Comparison of ENCODE assay signal across 22 cellular contexts in genomic region chr15:77017091-77017660, GRCh38. TPM values are rescaled to one million over a fixed set of nuclear protein-coding genes. Genes with fewer than 3 reads are reported as not detected.
DNase-seq lines count a peak whose midpoint lies in the region; ATAC-seq, FAIRE-seq and TF ChIP-seq lines count a peak whose summit lies in the region.
"Had no signal": no experiment of that assay in that cellular context is flagged by ENCODE, and none has a peak within 500 bp of the region (broad histone marks: within the 10 kb centered on the region; RNA-seq: fewer than 3 reads in every experiment).

No MANE protein-coding gene starts in this region.

- H3K36me3 Mint-ChIP-seq in activated naive CD4-positive, alpha-beta T cell treated with anti-CD3 and anti-CD28 coated beads, Interleukin-2, amount 10 ng/mL, durations not matched to agents 7 days and 5 days, result peaks cover 51% of the 10 kb centered on the region
- H3K36me3 Mint-ChIP-seq in CD8-positive, alpha-beta memory T cell, result peaks cover 5 to 52% (median 10%) of the 10 kb centered on the region in 3 donors

- TF ChIP-seq CTCF in GM12878 (IDR thresholded peaks at IDR 0.05 in 2 of 3, conservative IDR thresholded peaks at IDR 0.05 in 1 of 3; ENCODE audit: control insufficient read depth in 2 of 3, extremely low read depth in 1 of 3, insufficient read depth in 1 of 3, low read depth in 3 of 3, low read length in 3 of 3) (no peak), neutrophil (IDR thresholded peaks at IDR 0.05) (no peak)

- BruUV-seq in GM12878 (replicated peaks; lab: Mats Ljungman, UMichigan), result no TSS peak

- ATAC-seq in GM12878, result no peak

- H3K9me3 ChIP-seq in CD8-positive, alpha-beta memory T cell (ENCODE audit: low read length), result no peaks in the 10 kb centered on the region
- H3K9me3 ChIP-seq in GM12878 (replicated peaks; ENCODE audit: control insufficient read depth, insufficient read depth, low read length) (no peaks in the 10 kb centered on the region), neutrophil (no peaks in the 10 kb centered on the region)
- H3K9me3 ChIP-seq: Caco-2, HAP-1, stomach had no signal

- peak overlapping the region; percentile 21 for H3K27ac ChIP-seq in CD8-positive, alpha-beta memory T cell (ENCODE audit: low read depth, low read length)
- H3K27ac ChIP-seq in GM12878 (ENCODE audit: control insufficient read depth, insufficient read depth) (no peak overlapping the region), neutrophil (peak overlapping the region; percentile 94)
- H3K27ac ChIP-seq: stomach had no signal

- DNase-seq in activated naive CD4-positive, alpha-beta T cell treated with anti-CD3 and anti-CD28 coated beads, Interleukin-2, amount 10 ng/mL, durations not matched to agents 7 days and 5 days, result no peak
- no peak for DNase-seq in activated naive CD4-positive, alpha-beta T cell (lab: John Stamatoyannopoulos, UW)
- peak in 1 of 5 donors; percentile 40 for DNase-seq in CD8-positive, alpha-beta memory T cell
- DNase-seq in GM12878 (ENCODE audit: low read depth, low spot score) (no peak), LoVo (ENCODE audit: low spot score) (no peak), CD1c-positive myeloid dendritic cell (ENCODE audit: extremely low spot score) (no peak), mucosa of gallbladder (ENCODE audit: low spot score) (no peak)
- DNase-seq: activated gamma-delta T cell treated with Interleukin-2 at 50 U/mL for 16 hours; Caco-2; glutamatergic neuron; Kasumi-1; NCI-H1092; NCI-H2029 treated with DMSO at 0.1 percent for 48 hours; NCI-H345; SIG-M5; stimulated activated CD4-positive, alpha-beta T cell treated with anti-CD3 and anti-CD28 coated beads, Interleukin-2, amount 100 ng/mL, for 24 hours; stomach; trophoblast cell had no signal

- no peaks in the 10 kb centered on the region for H4K20me1 ChIP-seq in GM12878 (ENCODE audit: control insufficient read depth, insufficient read depth)

- H3K9me3 Mint-ChIP-seq in activated naive CD4-positive, alpha-beta T cell treated with anti-CD3 and anti-CD28 coated beads, Interleukin-2, amount 10 ng/mL, durations not matched to agents 7 days and 5 days, result no peaks in the 10 kb centered on the region
- H3K9me3 Mint-ChIP-seq in CD8-positive, alpha-beta memory T cell, result no peaks in the 10 kb centered on the region

- no peak for TF ChIP-seq RAD21 in GM12878 (IDR thresholded peaks at IDR 0.05; ENCODE audit: insufficient read depth, low read depth, low read length)

- SMC1A ChIA-PET in GM12878 (lab: Charles Lee; ENCODE audit: uncharacterized antibody, unreplicated experiment), result interaction anchor here (1.0 to 22.2 kb wide), 5 partner anchors 19 to 404 kb away, joined by 3 to 375 read pairs (median 3); partner anchors contain the start of gene HMG20A

- no peak overlapping the region for H3K4me3 Mint-ChIP-seq in activated naive CD4-positive, alpha-beta T cell treated with anti-CD3 and anti-CD28 coated beads, Interleukin-2, amount 10 ng/mL, durations not matched to agents 7 days and 5 days
- H3K4me3 Mint-ChIP-seq in CD8-positive, alpha-beta memory T cell, result peak overlapping the region in 5 of 7 donors; percentile 17 to 87 (median 67)

- H2AFZ ChIP-seq in GM12878 (ENCODE audit: control insufficient read depth, low read depth, low read length), result no peak overlapping the region

- H3K4me1 Mint-ChIP-seq in activated naive CD4-positive, alpha-beta T cell treated with anti-CD3 and anti-CD28 coated beads, Interleukin-2, amount 10 ng/mL, durations not matched to agents 7 days and 5 days, result peaks cover 95% of the 10 kb centered on the region
- H3K4me1 Mint-ChIP-seq in CD8-positive, alpha-beta memory T cell, result peaks cover 93 to 100% (median 99%) of the 10 kb centered on the region in 3 donors

- peak overlapping the region; percentile 65 for H3K27ac Mint-ChIP-seq in activated naive CD4-positive, alpha-beta T cell treated with anti-CD3 and anti-CD28 coated beads, Interleukin-2, amount 10 ng/mL, durations not matched to agents 7 days and 5 days
- peak overlapping the region; percentile 61 to 99 (median 90) for H3K27ac Mint-ChIP-seq in CD8-positive, alpha-beta memory T cell
- H3K27ac Mint-ChIP-seq: progenitor cell of endocrine pancreas had no signal

- no peak overlapping the region for H3K4me3 ChIP-seq in CD8-positive, alpha-beta memory T cell (ENCODE audit: low read length)
- no peak overlapping the region for H3K4me3 ChIP-seq in GM12878
- H3K4me3 ChIP-seq in neutrophil (ENCODE audit: low read depth in 1 of 2, low read length in 1 of 2), result no peak overlapping the region
- H3K4me3 ChIP-seq: HAP-1, stomach had no signal

- in situ Hi-C loops in GM12878 (cut with MboI), result no loop called here

- POLR2A ChIA-PET in CD8-positive, alpha-beta memory T cell (lab: Charles Lee), result interaction anchor here (6.2 kb wide), 1 partner anchor 20 kb away, joined by 97 read pairs; the partner anchor contains the start of gene PSTPIP1
- POLR2A ChIA-PET in GM12878 (lab: Charles Lee), result interaction anchor here (0.9 to 4.0 kb wide), 5 partner anchors 15 to 33 kb away, joined by 3 to 19 read pairs (median 3); no protein-coding TSS in a partner anchor

- intact Hi-C loops in GM12878 (cut with micrococcal nuclease; ENCODE audit: unreplicated experiment), result no loop called here

- H3K9ac ChIP-seq in GM12878 (ENCODE audit: control insufficient read depth, insufficient read depth, low read length), result no peak overlapping the region

- no peaks in the 10 kb centered on the region for H3K79me2 ChIP-seq in GM12878 (ENCODE audit: control insufficient read depth, insufficient read depth, low read length)

- no peak for TF ChIP-seq POLR2A in GM12878 (IDR thresholded peaks at IDR 0.05; ENCODE audit: low read depth, low read length)

- H3K4me1 ChIP-seq in CD8-positive, alpha-beta memory T cell (ENCODE audit: insufficient read depth, low read length), result peaks cover 100% of the 10 kb centered on the region
- H3K4me1 ChIP-seq in GM12878 (ENCODE audit: control insufficient read depth, insufficient read depth, low read length) (peaks cover 64% of the 10 kb centered on the region), neutrophil (ENCODE audit: control insufficient read depth in 1 of 2, insufficient read depth in 1 of 2, low read depth in 1 of 2, low read length in 1 of 2) (peaks cover 99 to 100% of the 10 kb centered on the region in 2 experiments)
- H3K4me1 ChIP-seq: Caco-2, HAP-1 had no signal

- peaks cover 10% of the 10 kb centered on the region for H3K36me3 ChIP-seq in CD8-positive, alpha-beta memory T cell (ENCODE audit: insufficient read depth, low read length)
- no peaks in the 10 kb centered on the region for H3K36me3 ChIP-seq in GM12878 (ENCODE audit: control insufficient read depth in 2 of 2, insufficient read depth in 2 of 2, low read length in 1 of 2)
- peaks cover 65% of the 10 kb centered on the region for H3K36me3 ChIP-seq in neutrophil
- H3K36me3 ChIP-seq: HAP-1, stomach had no signal

- WGBS in GM12878 (ENCODE audit: insufficient coverage, insufficient replicate concordance, low lambda C conversion rate, missing lambda C conversion rate), result 81% methylated on average over 7 of the region's 7 CpGs

- no peak for TF ChIP-seq EP300 in GM12878 (IDR thresholded peaks at IDR 0.05; ENCODE audit: borderline replicate concordance in 1 of 2, control insufficient read depth in 1 of 2, low read depth in 2 of 2, low read length in 2 of 2)

- H3K27me3 Mint-ChIP-seq in activated naive CD4-positive, alpha-beta T cell treated with anti-CD3 and anti-CD28 coated beads, Interleukin-2, amount 10 ng/mL, durations not matched to agents 7 days and 5 days, result no peaks in the 10 kb centered on the region
- peaks cover 0 to 2% of the 10 kb centered on the region in 2 donors for H3K27me3 Mint-ChIP-seq in CD8-positive, alpha-beta memory T cell

- RAD21 ChIA-PET in GM12878 (lab: Charles Lee; ENCODE audit: unreplicated experiment), result interaction anchor here (0.7 to 15.5 kb wide), 6 partner anchors 13 to 1018 kb away, joined by 3 to 259 read pairs (median 6); no protein-coding TSS in a partner anchor

- FAIRE-seq in GM12878 (lab: Jason Lieb, UNC), result no peak

- no peaks in the 10 kb centered on the region for H3K27me3 ChIP-seq in CD8-positive, alpha-beta memory T cell (ENCODE audit: insufficient read depth, low read length, poor library complexity, severe bottlenecking)
- H3K27me3 ChIP-seq in GM12878 (replicated peaks in 1 of 2; ENCODE audit: control insufficient read depth in 2 of 2, insufficient read depth in 2 of 2, low read length in 1 of 2), result no peaks in the 10 kb centered on the region
- no peaks in the 10 kb centered on the region for H3K27me3 ChIP-seq in neutrophil
- H3K27me3 ChIP-seq: stomach had no signal

- no peak overlapping the region for H3K4me2 ChIP-seq in GM12878 (ENCODE audit: control insufficient read depth, insufficient read depth)

- CTCF ChIA-PET in activated naive CD4-positive, alpha-beta T cell treated with anti-CD3 and anti-CD28 coated beads, Interleukin-2, amount 10 ng/mL, durations not matched to agents 7 days and 5 days (lab: Charles Lee), result interaction anchor here (0.8 to 1.4 kb wide), 4 partner anchors 39 to 76 kb away, joined by 3 to 5 read pairs (median 4); no protein-coding TSS in a partner anchor
- CTCF ChIA-PET in CD8-positive, alpha-beta memory T cell (lab: Charles Lee), result interaction anchor here (0.8 to 3.7 kb wide), 7 partner anchors 9 to 86 kb away, joined by 3 to 17 read pairs (median 5); partner anchors contain the start of genes PSTPIP1 and RCN2
- CTCF ChIA-PET in GM12878 (lab: Yijun Ruan, JAX), result interaction anchor here (0.8 to 6.4 kb wide), 5 partner anchors 8 to 526 kb away, joined by 3 to 57 read pairs (median 6); no protein-coding TSS in a partner anchor

RNA-seq across cellular contexts. Expression of gene PSTPIP1, which starts 22.2 kb away (rescaled TPM):
- 100 to 1,000 TPM; 123 to 127 TPM for total RNA-seq in CD8-positive, alpha-beta memory T cell
- polyA plus RNA-seq in CD8-positive, alpha-beta memory T cell, result 83.1 TPM
- 1.4 and 1.9 TPM in 2 replicates for total RNA-seq in GM12878 (2013; cell fraction: nucleolus; rRNA removed)
- 20.1 and 22.6 TPM in 2 replicates for total RNA-seq in GM12878 (2014; rRNA removed)
- total RNA-seq in GM12878 (2014; rRNA removed; fragmentation: Illumina TruSeq; extraction: Trizol), result 11.2 and 12.0 TPM in 2 replicates
- total RNA-seq in GM12878 (2021), result 28.6 and 29.3 TPM in 2 replicates
- polyA plus RNA-seq in GM12878 (2011; ENCODE audit: low read depth), result 4.1 TPM
- 2.4 and 3.9 TPM in 2 replicates for polyA plus RNA-seq in GM12878 (2011; rRNA removed)
- polyA plus RNA-seq in GM12878 (2011; cell fraction: cytosol; rRNA removed), result 5.2 and 7.5 TPM in 2 replicates
- polyA plus RNA-seq in GM12878 (2011; cell fraction: nucleus; rRNA removed), result 20.8 and 25.0 TPM in 2 replicates
- polyA plus RNA-seq in GM12878 (2012), result 9.7 and 13.0 TPM in 2 replicates
- 1.8 and 8.8 TPM in 2 replicates for polyA plus RNA-seq in GM12878 (2014; fragmentation: Illumina TruSeq; extraction: Trizol)
- polyA plus RNA-seq in GM12878 (2014; fragmentation: Nextera tagmentation; extraction: Ambion mirVana), result 1 to 10 TPM in 1 of 2 experiments, under 1 TPM in 1; 0.50 to 5.7 TPM
- polyA plus RNA-seq in GM12878 (2014; rRNA removed), result 23.8 and 23.9 TPM in 2 replicates
- polyA plus RNA-seq in GM12878 (2016; fragmentation: Nextera tagmentation; extraction: Ambion mirVana), result 10 to 100 TPM; 17.8 to 19.0 TPM
- 1.3 and 3.0 TPM in 2 replicates for polyA minus RNA-seq in GM12878 (2011; rRNA and poly(A)+ RNA removed)
- polyA minus RNA-seq in GM12878 (2011; cell fraction: cytosol; rRNA and poly(A)+ RNA removed), result 1.5 and 3.3 TPM in 2 replicates
- polyA minus RNA-seq in GM12878 (2011; cell fraction: nucleus; rRNA and poly(A)+ RNA removed), result 6.8 and 11.0 TPM in 2 replicates
- 16.3 TPM for total RNA-seq in mucosa of gallbladder
- total RNA-seq: Caco-2, progenitor cell of endocrine pancreas had no signal
- polyA plus RNA-seq: neural cell had no signal

RNA-seq across cellular contexts. Expression of gene TSPAN3, which starts 53.7 kb away (rescaled TPM):
- 10 to 100 TPM; 59.3 to 60.5 TPM for total RNA-seq in CD8-positive, alpha-beta memory T cell
- polyA plus RNA-seq in CD8-positive, alpha-beta memory T cell, result 45.2 TPM
- 32.5 and 33.4 TPM in 2 replicates for total RNA-seq in GM12878 (2013; cell fraction: nucleolus; rRNA removed)
- 59.0 and 63.0 TPM in 2 replicates for total RNA-seq in GM12878 (2014; rRNA removed)
- total RNA-seq in GM12878 (2014; rRNA removed; fragmentation: Illumina TruSeq; extraction: Trizol), result 52.8 and 55.4 TPM in 2 replicates
- total RNA-seq in GM12878 (2021), result 51.2 and 52.6 TPM in 2 replicates
- 42.9 TPM for polyA plus RNA-seq in GM12878 (2011; ENCODE audit: low read depth)
- 45.2 and 48.8 TPM in 2 replicates for polyA plus RNA-seq in GM12878 (2011; rRNA removed)
- 44.9 and 46.4 TPM in 2 replicates for polyA plus RNA-seq in GM12878 (2011; cell fraction: cytosol; rRNA removed)
- 26.2 and 30.1 TPM in 2 replicates for polyA plus RNA-seq in GM12878 (2011; cell fraction: nucleus; rRNA removed)
- polyA plus RNA-seq in GM12878 (2012), result 50.0 and 53.4 TPM in 2 replicates
- polyA plus RNA-seq in GM12878 (2014; fragmentation: Illumina TruSeq; extraction: Trizol), result 60.4 and 78.2 TPM in 2 replicates
- 10 to 100 TPM; 18.9 to 31.7 TPM for polyA plus RNA-seq in GM12878 (2014; fragmentation: Nextera tagmentation; extraction: Ambion mirVana)
- 59.4 and 64.0 TPM in 2 replicates for polyA plus RNA-seq in GM12878 (2014; rRNA removed)
- polyA plus RNA-seq in GM12878 (2016; fragmentation: Nextera tagmentation; extraction: Ambion mirVana), result 100 to 1,000 TPM; 103 to 114 TPM
- polyA minus RNA-seq in GM12878 (2011; rRNA and poly(A)+ RNA removed), result 47.9 and 57.2 TPM in 2 replicates
- polyA minus RNA-seq in GM12878 (2011; cell fraction: cytosol; rRNA and poly(A)+ RNA removed), result 13.8 and 18.6 TPM in 2 replicates
- polyA minus RNA-seq in GM12878 (2011; cell fraction: nucleus; rRNA and poly(A)+ RNA removed), result 6.3 and 13.0 TPM in 2 replicates
- 430 TPM for total RNA-seq in mucosa of gallbladder
